Comparison of ENCODE assay signal across 1 cellular context in genomic region chr4:105651879-105652640, GRCh38.
TF ChIP-seq lines count a peak whose summit lies in the region.

No MANE protein-coding gene starts in this region.

TF ChIP-seq in GM12878, 131 proteins besides CTCF, POLR2A, EP300 and RAD21 (continued from another document):
- TF ChIP-seq SIX5 (IDR thresholded peaks at IDR 0.05; ENCODE audit: low read depth, low read length, severe bottlenecking) (peak; percentile 30), GATAD2B (conservative IDR thresholded peaks at IDR 0.05; ENCODE audit: low read depth) (no peak)
